ENCODE assay signal across 24 cellular contexts in genomic region chr19:6969490-6969889, GRCh38. TPM values are rescaled to one million over a fixed set of nuclear protein-coding genes. Genes with fewer than 3 reads are reported as not detected.
"Had no signal": no experiment of that assay in that cellular context is flagged by ENCODE, and none has a peak within 500 bp of the region (broad histone marks: within the 10 kb centered on the region; RNA-seq: fewer than 3 reads in every experiment).

No MANE protein-coding gene starts in this region.

- ATAC-seq: Right ventricle myocardium inferior, SK-N-SH treated with all-trans-retinoic acid at 6 μM for 48 hours had no signal

- H3K27ac ChIP-seq: PC-9, Peyer's patch, SJCRH30 had no signal

- H3K4me2 ChIP-seq: PC-9 had no signal

- H3K9me3 ChIP-seq: Peyer's patch, SJCRH30 had no signal

- H3K4me3 ChIP-seq: MG63, PC-9, Peyer's patch, SJCRH30 had no signal

- DNase-seq: Karpas-422, KG1, MG63, NCI-H1092 treated with DMSO at 0.1 percent for 48 hours, NCI-H1436, NCI-H187, NCI-H2029, NCI-H2081 treated with DMSO at 0.1 percent for 48 hours, NCI-H2171, NCI-H226, NCI-H446, NCI-H510A, NCI-H524 treated with DMSO at 0.1 percent for 48 hours, NCI-H69, NCI-H774, PC-9, Peyer's patch, SHP77 treated with DMSO at 0.1 percent for 48 hours, SJCRH30 had no signal

- H3K4me1 ChIP-seq: Peyer's patch, SJCRH30 had no signal

- H3K27me3 ChIP-seq: Peyer's patch, SJCRH30 had no signal

- H3K36me3 ChIP-seq: MG63, Peyer's patch, SJCRH30 had no signal

- H2AFZ ChIP-seq: PC-9 had no signal

RNA-seq across cellular contexts. Expression of gene MBD3L2B, which starts 51.7 kb away (rescaled TPM):
- total RNA-seq: HT1080; PC-9; Peyer's patch; Right ventricle myocardium inferior; RPMI7951; SJCRH30; T-helper 1 cell treated with Interleukin-12 subunit alpha and Interleukin-12 subunit beta and Interleukin-4 antibody, amounts not matched to agents 30 ng/mL and 1 ng/mL, for 36 hours had no signal
